In the genomic region with DNA sequence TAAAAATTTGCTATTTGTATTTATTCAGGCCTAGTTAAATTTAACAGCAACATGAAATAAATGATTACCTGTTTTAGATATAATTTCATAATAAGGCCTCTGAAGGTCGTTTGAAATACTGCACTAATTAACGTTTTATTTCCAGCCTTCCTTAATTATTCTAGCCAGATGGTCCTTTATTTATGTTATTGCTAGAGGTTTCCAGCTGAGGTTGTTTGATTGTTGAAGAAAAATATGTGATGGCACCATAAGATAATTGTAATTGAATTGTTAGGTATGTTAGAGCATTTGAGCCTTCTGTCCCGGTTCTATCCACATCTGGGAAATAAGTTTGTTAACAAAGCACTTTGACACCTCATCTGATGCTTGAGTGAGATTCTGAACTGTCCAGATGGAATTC, we compare ENCODE assay signal across 32 cellular contexts.
"Had no signal": no experiment of that assay in that cellular context is flagged by ENCODE, and none has a peak within 500 bp of the region (broad histone marks: within the 10 kb centered on the region; RNA-seq: fewer than 3 reads in every experiment).

No MANE protein-coding gene starts in this region.

- ATAC-seq: activated CD4-positive, alpha-beta T cell treated with anti-CD3 and anti-CD28 coated beads for 36 hours; activated CD8-positive, alpha-beta memory T cell treated with anti-CD3 and anti-CD28 coated beads, Interleukin-2, amount 10 ng/mL, durations not matched to agents 7 days and 5 days; activated CD8-positive, alpha-beta T cell treated with anti-CD3 and anti-CD28 coated beads, Interleukin-2, amount 10 ng/mL, durations not matched to agents 7 days and 5 days; activated naive CD8-positive, alpha-beta T cell treated with anti-CD3 and anti-CD28 coated beads, Interleukin-2, amount 50 U/mL, for 24 hours; body of pancreas; effector memory CD8-positive, alpha-beta T cell; gastroesophageal sphincter; heart right ventricle had no signal

- FAIRE-seq: colon, endothelial cell of umbilical vein had no signal

- H3K4me1 Mint-ChIP-seq: activated CD4-positive, alpha-beta T cell treated with anti-CD3 and anti-CD28 coated beads for 36 hours; activated CD4-positive, alpha-beta T cell treated with anti-CD3 and anti-CD28 coated beads, Interleukin-2, amount 10 ng/mL, durations not matched to agents 24 days and 14 days; activated CD8-positive, alpha-beta memory T cell treated with anti-CD3 and anti-CD28 coated beads, Interleukin-2, amount 10 ng/mL, durations not matched to agents 7 days and 5 days; activated naive CD4-positive, alpha-beta T cell treated with anti-CD3 and anti-CD28 coated beads, Interleukin-2, amount 50 U/mL, for 24 hours; activated naive CD8-positive, alpha-beta T cell treated with anti-CD3 and anti-CD28 coated beads for 36 hours; activated naive CD8-positive, alpha-beta T cell treated with anti-CD3 and anti-CD28 coated beads, Interleukin-2, amount 50 U/mL, for 24 hours had no signal

- H3K27me3 Mint-ChIP-seq: activated CD4-positive, alpha-beta memory T cell treated with anti-CD3 and anti-CD28 coated beads for 36 hours; activated CD4-positive, alpha-beta T cell treated with anti-CD3 and anti-CD28 coated beads for 36 hours; activated CD4-positive, alpha-beta T cell treated with anti-CD3 and anti-CD28 coated beads, Interleukin-2, amount 10 ng/mL, durations not matched to agents 24 days and 14 days; activated CD8-positive, alpha-beta memory T cell treated with anti-CD3 and anti-CD28 coated beads, Interleukin-2, amount 10 ng/mL, durations not matched to agents 7 days and 5 days; activated naive CD4-positive, alpha-beta T cell treated with anti-CD3 and anti-CD28 coated beads, Interleukin-2, amount 50 U/mL, for 24 hours; activated naive CD8-positive, alpha-beta T cell treated with anti-CD3 and anti-CD28 coated beads for 36 hours; activated naive CD8-positive, alpha-beta T cell treated with anti-CD3 and anti-CD28 coated beads, Interleukin-2, amount 50 U/mL, for 24 hours; effector memory CD8-positive, alpha-beta T cell had no signal

- H3K4me3 Mint-ChIP-seq: activated CD4-positive, alpha-beta memory T cell treated with anti-CD3 and anti-CD28 coated beads for 36 hours; activated CD4-positive, alpha-beta T cell treated with anti-CD3 and anti-CD28 coated beads for 36 hours; activated CD4-positive, alpha-beta T cell treated with anti-CD3 and anti-CD28 coated beads, Interleukin-2, amount 10 ng/mL, durations not matched to agents 24 days and 14 days; activated CD8-positive, alpha-beta memory T cell treated with anti-CD3 and anti-CD28 coated beads, Interleukin-2, amount 10 ng/mL, durations not matched to agents 7 days and 5 days; activated CD8-positive, alpha-beta T cell treated with anti-CD3 and anti-CD28 coated beads, Interleukin-2, amount 10 ng/mL, durations not matched to agents 7 days and 5 days; activated naive CD4-positive, alpha-beta T cell treated with anti-CD3 and anti-CD28 coated beads for 36 hours; activated naive CD4-positive, alpha-beta T cell treated with anti-CD3 and anti-CD28 coated beads, Interleukin-2, amount 50 U/mL, for 24 hours; activated naive CD8-positive, alpha-beta T cell treated with anti-CD3 and anti-CD28 coated beads for 36 hours; activated naive CD8-positive, alpha-beta T cell treated with anti-CD3 and anti-CD28 coated beads, Interleukin-2, amount 50 U/mL, for 24 hours; activated T-helper 1 cell treated with anti-CD3 and anti-CD28 coated beads, Interleukin-12 subunit alpha, Interleukin-12 subunit beta, Interleukin-2, Interleukin-4 antibody, amounts not matched to agents 30 ng/mL and 10 ng/mL and 1 ng/mL, durations not matched to agents 14 hours and 24 hours and 36 hours; effector memory CD8-positive, alpha-beta T cell had no signal

- H3K36me3 Mint-ChIP-seq: activated CD4-positive, alpha-beta memory T cell treated with anti-CD3 and anti-CD28 coated beads for 36 hours; activated CD8-positive, alpha-beta memory T cell treated with anti-CD3 and anti-CD28 coated beads, Interleukin-2, amount 10 ng/mL, durations not matched to agents 7 days and 5 days; activated naive CD4-positive, alpha-beta T cell treated with anti-CD3 and anti-CD28 coated beads, Interleukin-2, amount 50 U/mL, for 24 hours; activated naive CD8-positive, alpha-beta T cell treated with anti-CD3 and anti-CD28 coated beads for 36 hours had no signal

- DNase-seq: activated CD4-positive, alpha-beta memory T cell treated with anti-CD3 and anti-CD28 coated beads for 36 hours; activated CD4-positive, alpha-beta T cell treated with anti-CD3 and anti-CD28 coated beads for 36 hours; activated CD4-positive, alpha-beta T cell treated with anti-CD3 and anti-CD28 coated beads, Interleukin-2, amount 10 ng/mL, durations not matched to agents 24 days and 14 days; activated CD4-positive, CD25-positive, alpha-beta regulatory T cell; activated CD4-positive, CD25-positive, alpha-beta regulatory T cell treated with anti-CD3 and anti-CD28 coated beads, Interleukin-2, amount 50 U/mL, for 72 hours; activated CD8-positive, alpha-beta memory T cell treated with anti-CD3 and anti-CD28 coated beads, Interleukin-2, amount 10 ng/mL, durations not matched to agents 7 days and 5 days; activated CD8-positive, alpha-beta memory T cell treated with anti-CD3 and anti-CD28 coated beads, Interleukin-2, amount 50 U/mL, for 4 hours; activated CD8-positive, alpha-beta T cell treated with anti-CD3 and anti-CD28 coated beads, Interleukin-2, amount 10 ng/mL, durations not matched to agents 7 days and 5 days; activated effector memory CD4-positive, alpha-beta T cell treated with anti-CD3 and anti-CD28 coated beads, Interleukin-2, amount 50 U/mL, for 16 hours; activated naive CD4-positive, alpha-beta T cell treated with anti-CD3 and anti-CD28 coated beads for 36 hours; activated naive CD8-positive, alpha-beta T cell treated with anti-CD3 and anti-CD28 coated beads for 36 hours; activated naive CD8-positive, alpha-beta T cell treated with anti-CD3 and anti-CD28 coated beads, Interleukin-2, amount 50 U/mL, for 24 hours; activated T-cell treated with anti-CD3 and anti-CD28 coated beads, Interleukin-2, amount 50 U/mL, for 1 hour; activated T-cell treated with anti-CD3 and anti-CD28 coated beads, Interleukin-2, amount 50 U/mL, for 48 hours; adrenal gland; amygdala; aorta; body of pancreas; caudate nucleus; cortex of kidney; dermis blood vessel endothelial cell; effector CD4-positive, alpha-beta T cell; effector memory CD8-positive, alpha-beta T cell; esophagus squamous epithelium; foreskin melanocyte; heart right ventricle had no signal

- H3K9me3 Mint-ChIP-seq: activated CD4-positive, alpha-beta T cell treated with anti-CD3 and anti-CD28 coated beads, Interleukin-2, amount 10 ng/mL, durations not matched to agents 24 days and 14 days; activated naive CD4-positive, alpha-beta T cell treated with anti-CD3 and anti-CD28 coated beads, Interleukin-2, amount 50 U/mL, for 24 hours; activated naive CD8-positive, alpha-beta T cell treated with anti-CD3 and anti-CD28 coated beads, Interleukin-2, amount 50 U/mL, for 24 hours; activated T-helper 1 cell treated with anti-CD3 and anti-CD28 coated beads, Interleukin-12 subunit alpha, Interleukin-12 subunit beta, Interleukin-2, Interleukin-4 antibody, amounts not matched to agents 30 ng/mL and 10 ng/mL and 1 ng/mL, durations not matched to agents 14 hours and 24 hours and 36 hours had no signal

- H3K27ac Mint-ChIP-seq: activated CD4-positive, alpha-beta memory T cell treated with anti-CD3 and anti-CD28 coated beads for 36 hours; activated CD4-positive, alpha-beta T cell treated with anti-CD3 and anti-CD28 coated beads for 36 hours; activated CD4-positive, alpha-beta T cell treated with anti-CD3 and anti-CD28 coated beads, Interleukin-2, amount 10 ng/mL, durations not matched to agents 24 days and 14 days; activated CD8-positive, alpha-beta memory T cell treated with anti-CD3 and anti-CD28 coated beads, Interleukin-2, amount 10 ng/mL, durations not matched to agents 7 days and 5 days; activated CD8-positive, alpha-beta T cell treated with anti-CD3 and anti-CD28 coated beads, Interleukin-2, amount 10 ng/mL, durations not matched to agents 7 days and 5 days; activated naive CD4-positive, alpha-beta T cell treated with anti-CD3 and anti-CD28 coated beads for 36 hours; activated naive CD4-positive, alpha-beta T cell treated with anti-CD3 and anti-CD28 coated beads, Interleukin-2, amount 50 U/mL, for 24 hours; activated naive CD8-positive, alpha-beta T cell treated with anti-CD3 and anti-CD28 coated beads for 36 hours; activated naive CD8-positive, alpha-beta T cell treated with anti-CD3 and anti-CD28 coated beads, Interleukin-2, amount 50 U/mL, for 24 hours; activated T-helper 1 cell treated with anti-CD3 and anti-CD28 coated beads, Interleukin-12 subunit alpha, Interleukin-12 subunit beta, Interleukin-2, Interleukin-4 antibody, amounts not matched to agents 30 ng/mL and 10 ng/mL and 1 ng/mL, durations not matched to agents 14 hours and 24 hours and 36 hours; activated T-helper 2 cell treated with anti-CD3 and anti-CD28 coated beads, Interferon-gamma antibody, Interleukin-2, Interleukin-4, amounts not matched to agents 10 μg/mL and 5 μg/mL and 100 μg/mL, durations not matched to agents 14 hours and 24 hours and 36 hours; effector memory CD8-positive, alpha-beta T cell had no signal
